In genomic region chr17:48442819-48443218, GRCh38 we compare ENCODE assay signal across 16 cellular contexts. TPM values are rescaled to one million over a fixed set of nuclear protein-coding genes. Genes with fewer than 3 reads are reported as not detected.
DNase-seq lines count a peak whose midpoint lies in the region; ATAC-seq and TF ChIP-seq lines count a peak whose summit lies in the region.
"Had no signal": no experiment of that assay in that cellular context is flagged by ENCODE, and none has a peak within 500 bp of the region (broad histone marks: within the 10 kb centered on the region; RNA-seq: fewer than 3 reads in every experiment).

No MANE protein-coding gene starts in this region.

- intact Hi-C loops in A673 (cut with micrococcal nuclease; ENCODE audit: unreplicated experiment) (loop anchor here (5.0 kb wide), 2 partner anchors 36 to 304 kb away; no protein-coding TSS in a partner anchor), PC-3 (cut with micrococcal nuclease) (no loop called here), left ventricle myocardium inferior (cut with micrococcal nuclease) (no loop called here), stomach (cut with DNase I; ENCODE audit: low total_unique reads) (no loop called here)

- no peak for TF ChIP-seq EP300 in stomach (IDR thresholded peaks at IDR 0.05)

- H3K27me3 ChIP-seq in A673 (replicated peaks; ENCODE audit: insufficient read depth, low read depth, low read length, poor library complexity) (no peaks in the 10 kb centered on the region), PC-3 (ENCODE audit: low read length) (no peaks in the 10 kb centered on the region), BE2C (peaks cover 69% of the 10 kb centered on the region), left ventricle myocardium inferior (ENCODE audit: low read depth) (peaks cover 66% of the 10 kb centered on the region), stomach (peaks cover 0 to 19% (median 6%) of the 10 kb centered on the region in 3 donors)

- no peak for TF ChIP-seq POLR2A in stomach (IDR thresholded peaks at IDR 0.05)

- H3K4me1 Mint-ChIP-seq in activated naive CD8-positive, alpha-beta T cell treated with anti-CD3 and anti-CD28 coated beads, Interleukin-2, amount 10 ng/mL, durations not matched to agents 7 days and 5 days, result peaks cover 82% of the 10 kb centered on the region

- H3K36me3 ChIP-seq in A673 (ENCODE audit: insufficient read depth, low read length, poor library complexity, severe bottlenecking) (no peaks in the 10 kb centered on the region), PC-3 (ENCODE audit: low read depth, low read length) (no peaks in the 10 kb centered on the region), BE2C (no peaks in the 10 kb centered on the region), left ventricle myocardium inferior (no peaks in the 10 kb centered on the region), stomach (no peaks in the 10 kb centered on the region)
- H3K36me3 ChIP-seq: left lung had no signal

- no peaks in the 10 kb centered on the region for H3K79me2 ChIP-seq in PC-3 (ENCODE audit: low read length)

- 67 to 80% (median 78%) methylated on average over 3 of the region's 3 CpGs for WGBS in stomach, 5 donors

- BruUV-seq in A673 (replicated peaks; lab: Mats Ljungman, UMichigan) (no TSS peak), PC-3 (replicated peaks; lab: Mats Ljungman, UMichigan) (no TSS peak)

- H4K20me1 ChIP-seq in PC-3 (ENCODE audit: low read length), result no peaks in the 10 kb centered on the region

- H3F3A ChIP-seq in PC-3 (ENCODE audit: low read length, unreplicated experiment), result no peaks in the 10 kb centered on the region

- DNase-seq in A673 (ENCODE audit: low spot score) (peak; percentile 46), ELR (ENCODE audit: low read depth) (peak; percentile 42), PC-3 (peak; percentile 38), iPS-NIHi11 (ENCODE audit: low spot score) (no peak), BE2C (no peak), left ventricle myocardium inferior (no peak), stomach (no peak)
- DNase-seq in activated naive CD8-positive, alpha-beta T cell treated with anti-CD3 and anti-CD28 coated beads, Interleukin-2, amount 10 ng/mL, durations not matched to agents 7 days and 5 days, result no peak
- DNase-seq: activated CD4-positive, CD25-positive, alpha-beta regulatory T cell treated with anti-CD3 and anti-CD28 coated beads, Interleukin-2, amount 50 U/mL, for 72 hours; dorsolateral prefrontal cortex; left lung; NCI-H2171; stimulated activated CD4-positive, alpha-beta T cell treated with anti-CD3 and anti-CD28 coated beads, Interleukin-15, amount 100 ng/mL, for 24 hours; stimulated activated CD8-positive, alpha-beta memory T cell treated with anti-CD3 and anti-CD28 coated beads, Interleukin-4, amount 100 ng/mL, for 48 hours had no signal

- no peak for TF ChIP-seq CTCF in A673 (conservative IDR thresholded peaks at IDR 0.05; ENCODE audit: low read depth, low read length)
- no peak for TF ChIP-seq CTCF in PC-3 (conservative IDR thresholded peaks at IDR 0.05; ENCODE audit: low read depth, low read length)
- no peak for TF ChIP-seq CTCF in BE2C (IDR thresholded peaks at IDR 0.05; ENCODE audit: low read depth, low read length)
- TF ChIP-seq CTCF in left ventricle myocardium inferior (IDR thresholded peaks at IDR 0.05; ENCODE audit: borderline replicate concordance), result no peak
- no peak for TF ChIP-seq CTCF in stomach (IDR thresholded peaks at IDR 0.05)

- H3K36me3 Mint-ChIP-seq in activated naive CD8-positive, alpha-beta T cell treated with anti-CD3 and anti-CD28 coated beads, Interleukin-2, amount 10 ng/mL, durations not matched to agents 7 days and 5 days, result peaks cover 12% of the 10 kb centered on the region
- H3K36me3 Mint-ChIP-seq: CD14-positive monocyte had no signal

- H3K27ac ChIP-seq in A673 (ENCODE audit: low read depth, low read length, poor library complexity, severe bottlenecking) (no peak overlapping the region), PC-3 (ENCODE audit: low read length) (no peak overlapping the region), left ventricle myocardium inferior (replicated peaks) (no peak overlapping the region), stomach (no peak overlapping the region)
- H3K27ac ChIP-seq: dorsolateral prefrontal cortex had no signal

- H3K9me2 ChIP-seq in PC-3 (replicated peaks; ENCODE audit: low read length), result no peaks in the 10 kb centered on the region

- H3K4me1 ChIP-seq in A673 (ENCODE audit: insufficient read depth, low read length, poor library complexity, severe bottlenecking) (peaks cover 55% of the 10 kb centered on the region), PC-3 (ENCODE audit: insufficient read depth, low read length) (0 out of 2 replicates have a peak, but pooled peaks cover 5% of the 10 kb centered on the region), BE2C (no peaks in the 10 kb centered on the region), left ventricle myocardium inferior (no peaks in the 10 kb centered on the region), stomach (peaks cover 0 to 13% (median 0%) of the 10 kb centered on the region in 4 donors)
- H3K4me1 ChIP-seq: left lung had no signal

- peak overlapping the region; percentile 87 for H3K27ac Mint-ChIP-seq in activated naive CD8-positive, alpha-beta T cell treated with anti-CD3 and anti-CD28 coated beads, Interleukin-2, amount 10 ng/mL, durations not matched to agents 7 days and 5 days

- H3K9ac ChIP-seq in PC-3 (ENCODE audit: low read length), result no peak overlapping the region
- H3K9ac ChIP-seq: KMS-11 had no signal

- H3K4me3 ChIP-seq in A673 (ENCODE audit: low read depth, low read length, poor library complexity, severe bottlenecking), result no peak overlapping the region
- no peak overlapping the region for H3K4me3 ChIP-seq in PC-3 (ENCODE audit: low read length)
- no peak overlapping the region for H3K4me3 ChIP-seq in BE2C (ENCODE audit: low read depth, low read length)
- no peak overlapping the region for H3K4me3 ChIP-seq in left ventricle myocardium inferior
- no peak overlapping the region for H3K4me3 ChIP-seq in stomach
- H3K4me3 ChIP-seq: dorsolateral prefrontal cortex, left lung had no signal

- POLR2A ChIA-PET in A673 (lab: Charles Lee; ENCODE audit: low non-redundant PET), result no interaction called here
- POLR2A ChIA-PET in PC-3 (lab: Charles Lee; ENCODE audit: unreplicated experiment), result no interaction called here
- POLR2A ChIA-PET in activated naive CD8-positive, alpha-beta T cell treated with anti-CD3 and anti-CD28 coated beads, Interleukin-2, amount 10 ng/mL, durations not matched to agents 7 days and 5 days (lab: Charles Lee), result interaction anchor here (4.2 to 5.1 kb wide), 2 partner anchors 11 to 14 kb away, joined by 34 to 61 read pairs; partner anchors contain the start of gene SKAP1

- peak overlapping the region; percentile 39; the same call in 1 of the 2 replicates for H2AFZ ChIP-seq in PC-3 (ENCODE audit: low read length)

- CTCF ChIA-PET in A673 (lab: Charles Lee) (no interaction called here), PC-3 (lab: Charles Lee) (no interaction called here)

- H3K4me3 Mint-ChIP-seq in activated naive CD8-positive, alpha-beta T cell treated with anti-CD3 and anti-CD28 coated beads, Interleukin-2, amount 10 ng/mL, durations not matched to agents 7 days and 5 days, result peak overlapping the region; percentile 68

- ATAC-seq in PC-3, result peak; percentile 38; the same call in 1 of the 2 replicates
- no peak for ATAC-seq in activated naive CD8-positive, alpha-beta T cell treated with anti-CD3 and anti-CD28 coated beads, Interleukin-2, amount 10 ng/mL, durations not matched to agents 7 days and 5 days (ENCODE audit: low read depth)
- ATAC-seq: left lung had no signal

- no peaks in the 10 kb centered on the region for H3K9me3 Mint-ChIP-seq in activated naive CD8-positive, alpha-beta T cell treated with anti-CD3 and anti-CD28 coated beads, Interleukin-2, amount 10 ng/mL, durations not matched to agents 7 days and 5 days

- H3K4me2 ChIP-seq in PC-3 (ENCODE audit: low read length), result no peak overlapping the region

- H3K9me3 ChIP-seq in A673 (ENCODE audit: low read depth, low read length, poor library complexity, severe bottlenecking) (no peaks in the 10 kb centered on the region), PC-3 (ENCODE audit: low read length) (no peaks in the 10 kb centered on the region), BE2C (no peaks in the 10 kb centered on the region), left ventricle myocardium inferior (replicated peaks) (no peaks in the 10 kb centered on the region), stomach (no peaks in the 10 kb centered on the region)
- H3K9me3 ChIP-seq: left lung had no signal

- no peaks in the 10 kb centered on the region for H3K27me3 Mint-ChIP-seq in activated naive CD8-positive, alpha-beta T cell treated with anti-CD3 and anti-CD28 coated beads, Interleukin-2, amount 10 ng/mL, durations not matched to agents 7 days and 5 days

RNA-seq across cellular contexts. Expression of gene SKAP1, which starts 12.8 kb away (rescaled TPM):
- total RNA-seq in A673 (2021) (not detected in 2 replicates), PC-3 (2014; rRNA removed) (not detected in 2 replicates), left ventricle myocardium inferior (0.27 TPM), stomach (1 to 10 TPM in 3 of 5 donors, not detected in 2; 2.4 to 4.1 (median 3.2) TPM)
- 10 to 100 TPM; 96.0 to 98.8 TPM for total RNA-seq in activated naive CD8-positive, alpha-beta T cell treated with anti-CD3 and anti-CD28 coated beads, Interleukin-2, amount 10 ng/mL, durations not matched to agents 7 days and 5 days
- polyA plus RNA-seq in BE2C (2012; ENCODE audit: insufficient read depth, insufficient read length, low read depth), result not detected
- 1 to 10 TPM; 2.7 to 4.4 (median 3.2) TPM for polyA plus RNA-seq in stomach

Comparison
In these comparisons a context has a peak if more than half of its experiments do, and no peak if none do; other contexts are left out.
1. DNase-seq: peak in A673 (single experiment), ELR (single experiment) and PC-3 (single experiment); none in activated naive CD8-positive, alpha-beta T cell treated with anti-CD3 and anti-CD28 coated beads, Interleukin-2, amount 10 ng/mL, durations not matched to agents 7 days and 5 days (single experiment), iPS-NIHi11 (single experiment), BE2C (single experiment), left ventricle myocardium inferior (single experiment) and stomach (single experiment).
2. RNA of gene SKAP1, which starts 12.8 kb away (total RNA-seq): 96.0 to 98.8 TPM in activated naive CD8-positive, alpha-beta T cell treated with anti-CD3 and anti-CD28 coated beads, Interleukin-2, amount 10 ng/mL, durations not matched to agents 7 days and 5 days; 2.4 to 4.1 TPM in stomach, 0.27 TPM in left ventricle myocardium inferior (single experiment), not detected in A673 and not detected in PC-3; every median in the first group is over 10 times any median in the second.